1 cellular context compared by ENCODE assay signal in genomic region chr12:124002021-124002640, GRCh38.
TF ChIP-seq lines count a peak whose summit lies in the region.

No MANE protein-coding gene starts in this region.

TF ChIP-seq in HepG2, 621 proteins besides CTCF, POLR2A, EP300 and RAD21:
- no peak for TF ChIP-seq SATB2 (CRISPR knock-in tag; IDR thresholded peaks at IDR 0.05)
- no peak for TF ChIP-seq DNMT3B (CRISPR knock-in tag; conservative IDR thresholded peaks at IDR 0.05)
- TF ChIP-seq CBFB (CRISPR knock-in tag; IDR thresholded peaks at IDR 0.05) = no peak
- TF ChIP-seq MBD4 (IDR thresholded peaks at IDR 0.05; ENCODE audit: borderline replicate concordance, low read length) = no peak
- TF ChIP-seq ZNF570 (CRISPR knock-in tag; IDR thresholded peaks at IDR 0.05; ENCODE audit: borderline replicate concordance) = no peak
- no peak for TF ChIP-seq JUNB (CRISPR knock-in tag; IDR thresholded peaks at IDR 0.05; ENCODE audit: borderline replicate concordance)
- no peak for TF ChIP-seq ZNF124 (CRISPR knock-in tag; IDR thresholded peaks at IDR 0.05)
- no peak for TF ChIP-seq NR2C2 (CRISPR knock-in tag; IDR thresholded peaks at IDR 0.05; ENCODE audit: borderline replicate concordance)
- no peak for TF ChIP-seq ZNF432 (CRISPR knock-in tag; IDR thresholded peaks at IDR 0.05; ENCODE audit: borderline replicate concordance)
- no peak for TF ChIP-seq DNMT1 (CRISPR knock-in tag; IDR thresholded peaks at IDR 0.05)
- TF ChIP-seq MIER2 (CRISPR knock-in tag; IDR thresholded peaks at IDR 0.05) = no peak
- no peak for TF ChIP-seq BHLHE40 (IDR thresholded peaks at IDR 0.05; ENCODE audit: low read length)
